Comparison of ENCODE assay signal across 12 cellular contexts in the genomic region with DNA sequence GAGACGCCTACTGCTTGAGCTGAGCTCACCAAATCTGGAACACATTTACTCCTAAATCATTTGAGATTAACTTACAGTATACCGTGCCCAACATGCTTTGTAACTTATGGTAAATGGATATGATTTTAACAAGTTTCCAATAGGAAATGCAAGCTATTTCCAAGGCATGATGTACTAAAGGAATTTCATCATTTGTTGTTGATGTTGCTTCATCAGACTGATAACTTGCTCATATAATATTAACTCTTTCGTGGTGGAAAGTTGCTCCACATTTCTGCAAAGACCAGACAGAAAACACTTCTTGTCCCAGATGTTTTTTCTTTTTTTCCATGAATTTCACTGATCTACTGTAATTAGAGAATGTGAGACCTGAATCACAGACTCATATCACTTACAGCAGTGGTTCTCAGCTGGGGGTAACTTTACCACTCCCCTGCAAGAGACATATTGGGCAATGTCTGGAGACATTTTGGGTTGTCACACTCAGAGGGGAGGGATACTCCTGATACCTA.
DNase-seq lines count a peak whose midpoint lies in the region; ATAC-seq, FAIRE-seq and TF ChIP-seq lines count a peak whose summit lies in the region.
"Had no signal": no experiment of that assay in that cellular context is flagged by ENCODE, and none has a peak within 500 bp of the region (broad histone marks: within the 10 kb centered on the region; RNA-seq: fewer than 3 reads in every experiment).

No MANE protein-coding gene starts in this region.

- no peak overlapping the region for H3K4me3 ChIP-seq in CD8-positive, alpha-beta memory T cell (ENCODE audit: low read length)
- H3K4me3 ChIP-seq in NB4 (ENCODE audit: low read depth, low read length): no peak overlapping the region
- H3K4me3 ChIP-seq: lung had no signal

- H3K9me3 Mint-ChIP-seq in CD8-positive, alpha-beta memory T cell: no peaks in the 10 kb centered on the region
- no peaks in the 10 kb centered on the region for H3K9me3 Mint-ChIP-seq in effector memory CD8-positive, alpha-beta T cell
- no peaks in the 10 kb centered on the region for H3K9me3 Mint-ChIP-seq in natural killer cell treated with Interleukin-12 subunit alpha and Interleukin-12 subunit beta and Interleukin-15 and Interleukin-18, amount 100 ng/mL, for 72 hours

- H3K27me3 ChIP-seq in CD8-positive, alpha-beta memory T cell (ENCODE audit: insufficient read depth, low read length, poor library complexity, severe bottlenecking): no peaks in the 10 kb centered on the region

- peak overlapping the region; percentile 87 to 98 (median 92) for H3K27ac Mint-ChIP-seq in CD8-positive, alpha-beta memory T cell
- H3K27ac Mint-ChIP-seq in effector memory CD8-positive, alpha-beta T cell: peak overlapping the region; percentile 94 to 96
- peak overlapping the region; percentile 94 to 99 for H3K27ac Mint-ChIP-seq in natural killer cell treated with Interleukin-12 subunit alpha and Interleukin-12 subunit beta and Interleukin-15 and Interleukin-18, amount 100 ng/mL, for 72 hours

- CTCF ChIA-PET in CD8-positive, alpha-beta memory T cell (lab: Charles Lee): interaction anchor here (0.7 to 3.4 kb wide), 16 partner anchors 10 to 321 kb away, joined by 3 to 10 read pairs (median 4); no protein-coding TSS in a partner anchor

- peak overlapping the region in 5 of 7 donors; percentile 29 to 53 (median 47) for H3K4me3 Mint-ChIP-seq in CD8-positive, alpha-beta memory T cell
- peak overlapping the region; percentile 36 to 45 for H3K4me3 Mint-ChIP-seq in effector memory CD8-positive, alpha-beta T cell
- peak overlapping the region; percentile 30 for H3K4me3 Mint-ChIP-seq in natural killer cell treated with Interleukin-12 subunit alpha and Interleukin-12 subunit beta and Interleukin-15 and Interleukin-18, amount 100 ng/mL, for 72 hours

- peaks cover 4 to 94% (median 16%) of the 10 kb centered on the region in 3 donors for H3K36me3 Mint-ChIP-seq in CD8-positive, alpha-beta memory T cell
- H3K36me3 Mint-ChIP-seq in effector memory CD8-positive, alpha-beta T cell (ENCODE audit: insufficient read depth): peaks cover 43% of the 10 kb centered on the region
- peaks cover 15% of the 10 kb centered on the region for H3K36me3 Mint-ChIP-seq in natural killer cell treated with Interleukin-12 subunit alpha and Interleukin-12 subunit beta and Interleukin-15 and Interleukin-18, amount 100 ng/mL, for 72 hours

- TF ChIP-seq CTCF in NB4 (IDR thresholded peaks at IDR 0.05; ENCODE audit: low read depth, low read length) (no peak), GM10266 (IDR thresholded peaks at IDR 0.05; ENCODE audit: control insufficient read depth, insufficient read depth, low read depth, missing control alignments) (no peak)

- H3K27ac ChIP-seq in CD8-positive, alpha-beta memory T cell (ENCODE audit: low read depth, low read length): no peak overlapping the region
- H3K27ac ChIP-seq: epithelial cell of prostate had no signal

- peaks cover 87 to 98% (median 89%) of the 10 kb centered on the region in 3 donors for H3K4me1 Mint-ChIP-seq in CD8-positive, alpha-beta memory T cell
- peaks cover 63 to 88% of the 10 kb centered on the region in 2 donors for H3K4me1 Mint-ChIP-seq in effector memory CD8-positive, alpha-beta T cell (ENCODE audit: low read depth in 2 of 2)
- H3K4me1 Mint-ChIP-seq in natural killer cell treated with Interleukin-12 subunit alpha and Interleukin-12 subunit beta and Interleukin-15 and Interleukin-18, amount 100 ng/mL, for 72 hours (ENCODE audit: low read depth in 2 of 2): peaks cover 67 to 78% of the 10 kb centered on the region in 2 donors

- no peak for DNase-seq in CD8-positive, alpha-beta memory T cell
- DNase-seq in NB4 (ENCODE audit: low read depth): peak; percentile 56
- no peak for DNase-seq in effector memory CD8-positive, alpha-beta T cell
- no peak for DNase-seq in natural killer cell treated with Interleukin-12 subunit alpha and Interleukin-12 subunit beta and Interleukin-15 and Interleukin-18, amount 100 ng/mL, for 72 hours (ENCODE audit: low spot score)
- DNase-seq in iPS-NIHi7 (ENCODE audit: extremely low spot score): no peak
- DNase-seq in RCC 7860 (ENCODE audit: low spot score): no peak
- no peak for DNase-seq in GM10266 (ENCODE audit: extremely low spot score)
- DNase-seq: DMS79 treated with DMSO at 0.1 percent for 48 hours, NCI-H446 treated with DMSO at 0.1 percent for 48 hours had no signal

- POLR2A ChIA-PET in CD8-positive, alpha-beta memory T cell (lab: Charles Lee): interaction anchor here (1.2 kb wide), 1 partner anchor 151 kb away, joined by 3 read pairs; a partner anchor contains a TSS

- no peaks in the 10 kb centered on the region for H3K27me3 Mint-ChIP-seq in CD8-positive, alpha-beta memory T cell
- no peaks in the 10 kb centered on the region for H3K27me3 Mint-ChIP-seq in effector memory CD8-positive, alpha-beta T cell
- no peaks in the 10 kb centered on the region for H3K27me3 Mint-ChIP-seq in natural killer cell treated with Interleukin-12 subunit alpha and Interleukin-12 subunit beta and Interleukin-15 and Interleukin-18, amount 100 ng/mL, for 72 hours

- peaks cover 78% of the 10 kb centered on the region for H3K4me1 ChIP-seq in CD8-positive, alpha-beta memory T cell (ENCODE audit: insufficient read depth, low read length)

- no peak for TF ChIP-seq POLR2A in NB4 (IDR thresholded peaks at IDR 0.05; ENCODE audit: extremely low read depth, insufficient read length)

- no peak for ATAC-seq in effector memory CD8-positive, alpha-beta T cell (replicated peaks)
- peak in 1 of 2 donors; percentile 68 for ATAC-seq in natural killer cell treated with Interleukin-12 subunit alpha and Interleukin-12 subunit beta and Interleukin-15 and Interleukin-18, amount 100 ng/mL, for 72 hours
- no peak for ATAC-seq in GM21390 (IDR thresholded peaks at IDR 0.05; ENCODE audit: unreplicated experiment)

- no peak for FAIRE-seq in RCC 7860 (lab: Jason Lieb, UNC)

- peaks cover 31% of the 10 kb centered on the region for H3K36me3 ChIP-seq in CD8-positive, alpha-beta memory T cell (ENCODE audit: insufficient read depth, low read length)

- no peaks in the 10 kb centered on the region for H3K9me3 ChIP-seq in CD8-positive, alpha-beta memory T cell (ENCODE audit: low read length)
